Comparison of ENCODE assay signal across 1 cellular context in genomic region chr3:127915115-127915936, GRCh38.
TF ChIP-seq lines count a peak whose summit lies in the region.

Gene KBTBD12, plus strand, starts transcription at chr3:127915232. Its CDS starts 7,830 bp downstream, at chr3:127923062.

TF ChIP-seq in WTC11, 78 proteins besides CTCF, POLR2A, EP300 and RAD21 (continued from another document and continues in another):
- TF ChIP-seq NR2C2 (CRISPR knock-in tag; IDR thresholded peaks at IDR 0.05), result no peak
- peak; percentile 4 for TF ChIP-seq TEAD1 (CRISPR knock-in tag; IDR thresholded peaks at IDR 0.05)
- TF ChIP-seq ZNF512 (CRISPR knock-in tag; IDR thresholded peaks at IDR 0.05; ENCODE audit: borderline replicate concordance), result peak; percentile 58; the same call in 1 of the 2 replicates
- no peak for TF ChIP-seq ELF4 (CRISPR knock-in tag; IDR thresholded peaks at IDR 0.05; ENCODE audit: low read depth)
- TF ChIP-seq CDX4 (CRISPR knock-in tag; IDR thresholded peaks at IDR 0.05; ENCODE audit: borderline replicate concordance), result no peak
- TF ChIP-seq ZBTB43 (CRISPR knock-in tag; IDR thresholded peaks at IDR 0.05), result peak; percentile 87; the same call in 1 of the 2 replicates
- peak; percentile 73 for TF ChIP-seq ARID4B (CRISPR knock-in tag; IDR thresholded peaks at IDR 0.05; ENCODE audit: borderline replicate concordance)
- peak; percentile 92; the same call in 1 of the 2 replicates for TF ChIP-seq NFE2L1 (CRISPR knock-in tag; IDR thresholded peaks at IDR 0.05)
- no peak for TF ChIP-seq MLX (CRISPR knock-in tag; IDR thresholded peaks at IDR 0.05)
- peak; percentile 98 for TF ChIP-seq MAX (CRISPR knock-in tag; IDR thresholded peaks at IDR 0.05)
- TF ChIP-seq ZMAT4 (CRISPR knock-in tag; IDR thresholded peaks at IDR 0.05), result no peak
- no peak for TF ChIP-seq JAZF1 (CRISPR knock-in tag; IDR thresholded peaks at IDR 0.05)
- TF ChIP-seq ZNF281 (CRISPR knock-in tag; IDR thresholded peaks at IDR 0.05), result peak; percentile 84
- no peak for TF ChIP-seq ZNF423 (CRISPR knock-in tag; IDR thresholded peaks at IDR 0.05)
- TF ChIP-seq FOXK1 (CRISPR knock-in tag; IDR thresholded peaks at IDR 0.05), result peak; percentile 86
- TF ChIP-seq NFYB (CRISPR knock-in tag; conservative IDR thresholded peaks at IDR 0.05; ENCODE audit: low read depth), result peak; percentile 56
- TF ChIP-seq ZSCAN18 (CRISPR knock-in tag; IDR thresholded peaks at IDR 0.05), result no peak
- TF ChIP-seq GRHL2 (CRISPR knock-in tag; IDR thresholded peaks at IDR 0.05; ENCODE audit: insufficient replicate concordance, severe bottlenecking), result no peak
- no peak for TF ChIP-seq PRRX2 (CRISPR knock-in tag; IDR thresholded peaks at IDR 0.05)
- peak; percentile 58 for TF ChIP-seq USF1 (CRISPR knock-in tag; IDR thresholded peaks at IDR 0.05)
- TF ChIP-seq E2F5 (CRISPR knock-in tag; IDR thresholded peaks at IDR 0.05), result peak; percentile 86
- no peak for TF ChIP-seq ZNF425 (CRISPR knock-in tag; conservative IDR thresholded peaks at IDR 0.05)
- TF ChIP-seq SOX15 (CRISPR knock-in tag; IDR thresholded peaks at IDR 0.05), result no peak
- peak; percentile 82 for TF ChIP-seq NR1H2 (CRISPR knock-in tag; IDR thresholded peaks at IDR 0.05)
- no peak for TF ChIP-seq AR (CRISPR knock-in tag; IDR thresholded peaks at IDR 0.05)
- peak; percentile 12; the same call in 1 of the 2 replicates for TF ChIP-seq SMAD4 (CRISPR knock-in tag; IDR thresholded peaks at IDR 0.05)
- TF ChIP-seq RELA (CRISPR knock-in tag; IDR thresholded peaks at IDR 0.05; ENCODE audit: borderline replicate concordance), result no peak
- TF ChIP-seq E2F4 (CRISPR knock-in tag; IDR thresholded peaks at IDR 0.05; ENCODE audit: borderline replicate concordance, low read depth), result peak; percentile 94
- TF ChIP-seq SP1 (CRISPR knock-in tag; conservative IDR thresholded peaks at IDR 0.05), result peak; percentile 69; the same call in 1 of the 2 replicates
- no peak; the same call in 1 of the 2 replicates for TF ChIP-seq TCF7 (CRISPR knock-in tag; IDR thresholded peaks at IDR 0.05; ENCODE audit: low read depth)
- TF ChIP-seq ZNF138 (CRISPR knock-in tag; conservative IDR thresholded peaks at IDR 0.05), result peak; percentile 51; the same call in 1 of the 2 replicates
- no peak for TF ChIP-seq HMGA2 (CRISPR knock-in tag; IDR thresholded peaks at IDR 0.05)
- TF ChIP-seq FOXJ3 (CRISPR knock-in tag; IDR thresholded peaks at IDR 0.05; ENCODE audit: borderline replicate concordance), result no peak
